8 cellular contexts compared by ENCODE assay signal in genomic region chr16:3022697-3023414, GRCh38.
A peak's percentile ranks its signal among the peaks of the same experiment; 100 is the strongest.
DNase-seq lines count a peak whose midpoint lies in the region; ATAC-seq lines count a peak whose summit lies in the region.

No MANE protein-coding gene starts in this region.

- H3K4me1 ChIP-seq in iPS-20b (ENCODE audit: insufficient read depth, low read length) (peaks cover 13% of the 10 kb centered on the region), stomach smooth muscle (ENCODE audit: control insufficient read depth, insufficient read depth, low read length) (peaks cover 40% of the 10 kb centered on the region)

- H3K36me3 Mint-ChIP-seq in activated naive CD8-positive, alpha-beta T cell = no peaks in the 10 kb centered on the region

- H3K4me1 Mint-ChIP-seq in activated naive CD8-positive, alpha-beta T cell (ENCODE audit: low read depth) = peaks cover 45% of the 10 kb centered on the region

- H3K9me3 ChIP-seq in iPS-20b (ENCODE audit: insufficient read depth, low read depth, low read length) (no peaks in the 10 kb centered on the region), stomach smooth muscle (ENCODE audit: control insufficient read depth in 2 of 2, low read length in 2 of 2) (no peaks in the 10 kb centered on the region)

- no peak for ATAC-seq in GM18909 (IDR thresholded peaks at IDR 0.05; ENCODE audit: poor library complexity, unreplicated experiment)

- H3K9me3 Mint-ChIP-seq in activated naive CD8-positive, alpha-beta T cell (ENCODE audit: low read depth) = no peaks in the 10 kb centered on the region

- peak overlapping the region; percentile 87 for H3K4me3 Mint-ChIP-seq in activated naive CD8-positive, alpha-beta T cell

- peak overlapping the region; percentile 96 for H3K27ac Mint-ChIP-seq in activated naive CD8-positive, alpha-beta T cell

- H3K27me3 ChIP-seq in iPS-20b (ENCODE audit: insufficient read depth, low read length) (no peaks in the 10 kb centered on the region; the same call in 1 of the 2 replicates), stomach smooth muscle (ENCODE audit: control insufficient read depth in 1 of 2, insufficient read depth in 2 of 2, low read length in 2 of 2) (peaks cover 9% of the 10 kb centered on the region in 2 donors)

- peaks cover 33% of the 10 kb centered on the region for H3K36me3 ChIP-seq in iPS-20b (ENCODE audit: insufficient read depth, low read depth, low read length)
- H3K36me3 ChIP-seq in stomach smooth muscle (ENCODE audit: control insufficient read depth in 2 of 2, insufficient read depth in 2 of 2, low read length in 2 of 2) = peaks cover 9 to 11% of the 10 kb centered on the region in 2 donors

- in situ Hi-C loops in ACHN (cut with HindIII; ENCODE audit: low pct_ligation_motif_present, low pct_unique_long_range_greater_than_20kb, low sequenced_read_pairs) = no loop called here

- H3K4me3 ChIP-seq in iPS-20b (ENCODE audit: low read length) (peak overlapping the region; percentile 92), stomach smooth muscle (ENCODE audit: low read length in 2 of 2) (peak overlapping the region; percentile 79 to 89)

- H3K27me3 Mint-ChIP-seq in activated naive CD8-positive, alpha-beta T cell = no peaks in the 10 kb centered on the region

- peak overlapping the region; percentile 97; the same call in 1 of the 2 replicates for H3K9ac ChIP-seq in iPS-20b (ENCODE audit: low read depth, low read length)
- peak overlapping the region; percentile 84 to 99 for H3K9ac ChIP-seq in stomach smooth muscle (ENCODE audit: low read length in 2 of 2)

- peak; percentile 19 for DNase-seq in AG08395 (ENCODE audit: low spot score)
- DNase-seq in HS-5 (ENCODE audit: low read depth) = peak; percentile 49
- no peak for DNase-seq in SW480 (ENCODE audit: low spot score)
- DNase-seq in ACHN = no peak

- H3K27ac ChIP-seq in iPS-20b (ENCODE audit: low read length) (peak overlapping the region; percentile 93), stomach smooth muscle (ENCODE audit: low read length) (peak overlapping the region; percentile 93)

Comparison
In these comparisons a context has a peak if more than half of its experiments do, and no peak if none do; other contexts are left out.
1. DNase-seq: peak in AG08395 (single experiment) and HS-5 (single experiment); none in SW480 (single experiment) and ACHN (single experiment).